In genomic region chr3:98020412-98020811, GRCh38 we compare ENCODE assay signal across 38 cellular contexts. TPM values are rescaled to one million over a fixed set of nuclear protein-coding genes. Genes with fewer than 3 reads are reported as not detected.
"Had no signal": no experiment of that assay in that cellular context is flagged by ENCODE, and none has a peak within 500 bp of the region (broad histone marks: within the 10 kb centered on the region; RNA-seq: fewer than 3 reads in every experiment).

No MANE protein-coding gene starts in this region.

- H3K36me3 ChIP-seq: adrenal gland, brain microvascular endothelial cell, breast epithelium had no signal

- H3K4me3 ChIP-seq: adrenal gland, body of pancreas, breast epithelium had no signal

- H3K9me3 ChIP-seq: adrenal gland, body of pancreas, breast epithelium had no signal

- H3K27ac ChIP-seq: adrenal gland, body of pancreas, brain microvascular endothelial cell, breast epithelium, VCaP had no signal

- H3K4me1 ChIP-seq: body of pancreas, breast epithelium had no signal

- H3K27me3 ChIP-seq: adrenal gland, body of pancreas, brain microvascular endothelial cell, breast epithelium had no signal

- H3K4me1 Mint-ChIP-seq: activated B cell treated with CpG ODN at 0.5 μM for 24 hours; activated T-helper 17 cell treated with anti-CD3 and anti-CD28 coated beads, Interleukin-2, amount 50 U/mL, for 72 hours had no signal

- DNase-seq: activated B cell treated with CpG ODN at 0.5 μM for 24 hours; activated CD4-positive, alpha-beta memory T cell treated with anti-CD3 and anti-CD28 coated beads for 36 hours; activated CD4-positive, alpha-beta T cell treated with anti-CD3 and anti-CD28 coated beads for 4 hours; activated CD4-positive, alpha-beta T cell treated with anti-CD3 and anti-CD28 coated beads, Interleukin-2, amount 10 ng/mL, durations not matched to agents 24 days and 14 days; activated CD4-positive, alpha-beta T cell treated with anti-CD3 and anti-CD28 coated beads, Interleukin-2, amount 50 U/mL, for 1 hour; activated CD4-positive, alpha-beta T cell treated with anti-CD3 and anti-CD28 coated beads, Interleukin-2, amount 50 U/mL, for 4 hours; activated CD4-positive, CD25-positive, alpha-beta regulatory T cell treated with anti-CD3 and anti-CD28 coated beads, Interleukin-2, amount 50 U/mL, for 72 hours; activated CD8-positive, alpha-beta memory T cell treated with anti-CD3 and anti-CD28 coated beads, Interleukin-2, amount 50 U/mL, for 4 hours; activated CD8-positive, alpha-beta T cell treated with anti-CD3 and anti-CD28 coated beads for 36 hours; activated effector memory CD4-positive, alpha-beta T cell treated with anti-CD3 and anti-CD28 coated beads, Interleukin-2, amount 50 U/mL, for 16 hours; activated gamma-delta T cell treated with Interleukin-2 at 50 U/mL for 16 hours; activated naive CD4-positive, alpha-beta T cell; activated naive CD4-positive, alpha-beta T cell treated with anti-CD3 and anti-CD28 coated beads for 36 hours; activated naive CD4-positive, alpha-beta T cell treated with anti-CD3 and anti-CD28 coated beads, Interleukin-2, amount 50 U/mL, for 16 hours; activated naive CD8-positive, alpha-beta T cell treated with anti-CD3 and anti-CD28 coated beads for 36 hours; activated T-cell treated with anti-CD3 and anti-CD28 coated beads for 4 hours; activated T-cell treated with anti-CD3 and anti-CD28 coated beads, Interleukin-2, amount 50 U/mL, for 1 hour; activated T-cell treated with anti-CD3 and anti-CD28 coated beads, Interleukin-2, amount 50 U/mL, for 4 hours; activated T-cell treated with anti-CD3 and anti-CD28 coated beads, Interleukin-2, amount 50 U/mL, for 72 hours; adrenal gland; amniotic stem cell; aorta; body of pancreas; brain microvascular endothelial cell; central memory CD4-positive, alpha-beta T cell; T-helper 1 cell; T-helper 2 cell; T-helper 9 cell had no signal

- H3K4me3 Mint-ChIP-seq: activated B cell treated with CpG ODN at 0.5 μM for 24 hours; activated CD4-positive, alpha-beta memory T cell treated with anti-CD3 and anti-CD28 coated beads for 36 hours; activated CD4-positive, alpha-beta T cell treated with anti-CD3 and anti-CD28 coated beads, Interleukin-2, amount 10 ng/mL, durations not matched to agents 24 days and 14 days; activated CD8-positive, alpha-beta T cell treated with anti-CD3 and anti-CD28 coated beads for 36 hours; activated naive CD4-positive, alpha-beta T cell treated with anti-CD3 and anti-CD28 coated beads for 36 hours; activated naive CD8-positive, alpha-beta T cell treated with anti-CD3 and anti-CD28 coated beads for 36 hours; activated T-cell treated with anti-CD3 and anti-CD28 coated beads, Interleukin-2, amount 50 U/mL, for 4 hours; activated T-cell treated with anti-CD3 and anti-CD28 coated beads, Interleukin-2, amount 50 U/mL, for 72 hours; activated T-helper 1 cell treated with anti-CD3 and anti-CD28 coated beads, Interleukin-12 subunit alpha, Interleukin-12 subunit beta, Interleukin-2, Interleukin-4 antibody, amounts not matched to agents 30 ng/mL and 10 ng/mL and 1 ng/mL, durations not matched to agents 14 hours and 24 hours and 36 hours; activated T-helper 17 cell treated with anti-CD3 and anti-CD28 coated beads, Interleukin-2, amount 50 U/mL, for 72 hours; T-helper 1 cell treated with Interleukin-12 subunit alpha and Interleukin-12 subunit beta and Interleukin-4 antibody, amounts not matched to agents 30 μg/mL and 1 μg/mL, for 36 hours; T-helper 2 cell treated with Interferon-gamma antibody and Interleukin-4, amounts not matched to agents 5 μg/mL and 100 μg/mL, for 36 hours had no signal

- H3K9me3 Mint-ChIP-seq: activated B cell treated with CpG ODN at 0.5 μM for 24 hours; activated CD4-positive, alpha-beta memory T cell treated with anti-CD3 and anti-CD28 coated beads for 36 hours; activated CD8-positive, alpha-beta T cell treated with anti-CD3 and anti-CD28 coated beads for 36 hours; activated naive CD4-positive, alpha-beta T cell treated with anti-CD3 and anti-CD28 coated beads for 36 hours; activated naive CD4-positive, alpha-beta T cell treated with anti-CD3 and anti-CD28 coated beads, Interleukin-2, amount 50 U/mL, for 72 hours; activated naive CD8-positive, alpha-beta T cell treated with anti-CD3 and anti-CD28 coated beads for 36 hours; activated T-cell treated with anti-CD3 and anti-CD28 coated beads, Interleukin-2, amount 50 U/mL, for 4 hours; activated T-cell treated with anti-CD3 and anti-CD28 coated beads, Interleukin-2, amount 50 U/mL, for 72 hours; activated T-helper 17 cell treated with anti-CD3 and anti-CD28 coated beads, Interleukin-2, amount 50 U/mL, for 72 hours; T-helper 2 cell treated with Interferon-gamma antibody and Interleukin-4, amounts not matched to agents 5 μg/mL and 100 μg/mL, for 36 hours had no signal

- H3K27me3 Mint-ChIP-seq: activated CD4-positive, alpha-beta memory T cell treated with anti-CD3 and anti-CD28 coated beads for 36 hours; activated CD4-positive, alpha-beta T cell treated with anti-CD3 and anti-CD28 coated beads, Interleukin-2, amount 10 ng/mL, durations not matched to agents 24 days and 14 days; activated T-helper 17 cell treated with anti-CD3 and anti-CD28 coated beads, Interleukin-2, amount 50 U/mL, for 72 hours had no signal

- ATAC-seq: activated CD8-positive, alpha-beta T cell treated with anti-CD3 and anti-CD28 coated beads for 36 hours; activated naive CD4-positive, alpha-beta T cell treated with anti-CD3 and anti-CD28 coated beads, Interleukin-2, amount 50 U/mL, for 72 hours; activated T-cell treated with anti-CD3 and anti-CD28 coated beads, Interleukin-2, amount 50 U/mL, for 4 hours; activated T-cell treated with anti-CD3 and anti-CD28 coated beads, Interleukin-2, amount 50 U/mL, for 72 hours; activated T-helper 17 cell treated with anti-CD3 and anti-CD28 coated beads, Interleukin-2, amount 50 U/mL, for 72 hours; body of pancreas had no signal

- H3K27ac Mint-ChIP-seq: activated B cell treated with CpG ODN at 0.5 μM for 24 hours; activated CD4-positive, alpha-beta memory T cell treated with anti-CD3 and anti-CD28 coated beads for 36 hours; activated CD4-positive, alpha-beta T cell treated with anti-CD3 and anti-CD28 coated beads, Interleukin-2, amount 10 ng/mL, durations not matched to agents 24 days and 14 days; activated CD8-positive, alpha-beta T cell treated with anti-CD3 and anti-CD28 coated beads for 36 hours; activated naive CD4-positive, alpha-beta T cell treated with anti-CD3 and anti-CD28 coated beads for 36 hours; activated naive CD4-positive, alpha-beta T cell treated with anti-CD3 and anti-CD28 coated beads, Interleukin-2, amount 50 U/mL, for 72 hours; activated naive CD8-positive, alpha-beta T cell treated with anti-CD3 and anti-CD28 coated beads for 36 hours; activated T-cell treated with anti-CD3 and anti-CD28 coated beads, Interleukin-2, amount 50 U/mL, for 72 hours; activated T-helper 1 cell treated with anti-CD3 and anti-CD28 coated beads, Interleukin-12 subunit alpha, Interleukin-12 subunit beta, Interleukin-2, Interleukin-4 antibody, amounts not matched to agents 30 ng/mL and 10 ng/mL and 1 ng/mL, durations not matched to agents 14 hours and 24 hours and 36 hours; activated T-helper 17 cell treated with anti-CD3 and anti-CD28 coated beads, Interleukin-2, amount 50 U/mL, for 72 hours; T-helper 1 cell treated with Interleukin-12 subunit alpha and Interleukin-12 subunit beta and Interleukin-4 antibody, amounts not matched to agents 30 μg/mL and 1 μg/mL, for 36 hours; T-helper 2 cell treated with Interferon-gamma antibody and Interleukin-4, amounts not matched to agents 5 μg/mL and 100 μg/mL, for 36 hours had no signal

- H3K36me3 Mint-ChIP-seq: activated CD4-positive, alpha-beta memory T cell treated with anti-CD3 and anti-CD28 coated beads for 36 hours; activated naive CD4-positive, alpha-beta T cell treated with anti-CD3 and anti-CD28 coated beads, Interleukin-2, amount 50 U/mL, for 72 hours; activated naive CD8-positive, alpha-beta T cell treated with anti-CD3 and anti-CD28 coated beads for 36 hours had no signal

RNA-seq across cellular contexts. Expression of gene GABRR3, which starts 14.7 kb away (rescaled TPM):
- total RNA-seq: activated B cell treated with CpG ODN at 0.5 μM for 24 hours; activated CD4-positive, alpha-beta memory T cell treated with anti-CD3 and anti-CD28 coated beads for 36 hours; activated CD8-positive, alpha-beta memory T cell treated with anti-CD3 and anti-CD28 coated beads for 36 hours; activated CD8-positive, alpha-beta T cell treated with anti-CD3 and anti-CD28 coated beads for 36 hours; activated naive CD4-positive, alpha-beta T cell treated with anti-CD3 and anti-CD28 coated beads for 36 hours; activated naive CD4-positive, alpha-beta T cell treated with anti-CD3 and anti-CD28 coated beads, Interleukin-2, amount 50 U/mL, for 72 hours; activated naive CD8-positive, alpha-beta T cell treated with anti-CD3 and anti-CD28 coated beads for 36 hours; activated T-cell treated with anti-CD3 and anti-CD28 coated beads, Interleukin-2, amount 50 U/mL, for 4 hours; activated T-cell treated with anti-CD3 and anti-CD28 coated beads, Interleukin-2, amount 50 U/mL, for 72 hours; activated T-helper 1 cell treated with anti-CD3 and anti-CD28 coated beads, Interleukin-12 subunit alpha, Interleukin-12 subunit beta, Interleukin-2, Interleukin-4 antibody, amounts not matched to agents 30 ng/mL and 10 ng/mL and 1 ng/mL, durations not matched to agents 14 hours and 24 hours and 36 hours; activated T-helper 17 cell treated with anti-CD3 and anti-CD28 coated beads, Interleukin-2, amount 50 U/mL, for 72 hours; aorta; astrocyte; body of pancreas; breast epithelium; cardiac septum had no signal
- polyA plus RNA-seq: adrenal gland, aorta had no signal
